In genomic region chr12:55955800-55956508, GRCh38 we compare ENCODE assay signal across 8 cellular contexts. TPM values are rescaled to one million over a fixed set of nuclear protein-coding genes. Genes with fewer than 3 reads are reported as not detected.
DNase-seq lines count a peak whose midpoint lies in the region; ATAC-seq and TF ChIP-seq lines count a peak whose summit lies in the region.

No MANE protein-coding gene starts in this region.

- H3K9me3 ChIP-seq in SJSA1 (replicated peaks), result no peaks in the 10 kb centered on the region

- H3K4me3 ChIP-seq in SJSA1, result no peak overlapping the region

- H3K36me3 Mint-ChIP-seq in neural crest cell (ENCODE audit: low read depth), result peaks cover 2% of the 10 kb centered on the region

- H3K4me1 Mint-ChIP-seq in neural crest cell, result peaks cover 3% of the 10 kb centered on the region

- H3K4me3 Mint-ChIP-seq in neural crest cell, result no peak overlapping the region

- DNase-seq in DMS 273 (lab: John Stamatoyannopoulos, UW; ENCODE audit: unreplicated experiment), result peak; percentile 43
- no peak for DNase-seq in DMS 273 treated with DMSO at 0.1 percent for 48 hours (lab: John Stamatoyannopoulos, UW)
- peak; percentile 22 to 67 for DNase-seq in SJSA1 (ENCODE audit: low read depth in 1 of 2, low spot score in 2 of 2)
- DNase-seq in astrocyte of the hippocampus (ENCODE audit: low read depth, low spot score), result peak; percentile 76
- DNase-seq in neural crest cell (ENCODE audit: low read depth, low spot score), result no peak
- no peak for DNase-seq in NCI-H1092 (lab: John Stamatoyannopoulos, UW)
- no peak for DNase-seq in SKM-1 (lab: John Stamatoyannopoulos, UW; ENCODE audit: unreplicated experiment)

- peaks cover 6% of the 10 kb centered on the region for H3K27me3 Mint-ChIP-seq in neural crest cell (ENCODE audit: low read depth)

- no peaks in the 10 kb centered on the region for H3K4me1 ChIP-seq in SJSA1 (replicated peaks)

- no peaks in the 10 kb centered on the region for H3K9me3 Mint-ChIP-seq in neural crest cell

- peak; percentile 57 for TF ChIP-seq CTCF in neural crest cell (conservative IDR thresholded peaks at IDR 0.05)

- peak overlapping the region; percentile 75 for H3K27ac Mint-ChIP-seq in neural crest cell (ENCODE audit: unreplicated experiment)

- no peaks in the 10 kb centered on the region for H3K27me3 ChIP-seq in SJSA1 (replicated peaks)

- no peak overlapping the region for H3K27ac ChIP-seq in SJSA1

- H3K36me3 ChIP-seq in SJSA1, result no peaks in the 10 kb centered on the region

- no peak for ATAC-seq in HG03039 (IDR thresholded peaks at IDR 0.05; ENCODE audit: unreplicated experiment)

RNA-seq across cellular contexts. Expression of gene PMEL, which starts 9.9 kb away (rescaled TPM):
- 0.34 TPM in 1 of 2 replicates, not detected in the other for total RNA-seq in SJSA1 (2014; rRNA removed; shearing (Covaris generic))
- 36.9 and 39.9 TPM in 2 replicates for total RNA-seq in neural crest cell

RNA-seq across cellular contexts. Expression of gene CDK2, which starts 10.7 kb away (rescaled TPM):
- total RNA-seq in SJSA1 (2014; rRNA removed; shearing (Covaris generic)), result 74.4 and 82.1 TPM in 2 replicates
- 125 TPM in 2 replicates for total RNA-seq in neural crest cell

RNA-seq across cellular contexts. Expression of gene RAB5B, which starts 17.9 kb away (rescaled TPM):
- 17.4 and 33.0 TPM in 2 replicates for total RNA-seq in SJSA1 (2014; rRNA removed; shearing (Covaris generic))
- total RNA-seq in neural crest cell, result 86.5 and 97.3 TPM in 2 replicates

RNA-seq across cellular contexts. Expression of gene DGKA, which starts 25.0 kb away (rescaled TPM):
- total RNA-seq in SJSA1 (2014; rRNA removed; shearing (Covaris generic)), result 23.9 and 46.2 TPM in 2 replicates
- total RNA-seq in neural crest cell, result 17.1 and 18.8 TPM in 2 replicates

RNA-seq across cellular contexts. Expression of gene PYM1, which starts 28.3 kb away (rescaled TPM):
- total RNA-seq in SJSA1 (2014; rRNA removed; shearing (Covaris generic)), result 25.1 and 43.7 TPM in 2 replicates
- total RNA-seq in neural crest cell, result 54.0 and 56.8 TPM in 2 replicates

Comparison
In these comparisons a context has a peak if more than half of its experiments do, and no peak if none do; other contexts are left out.
1. DNase-seq: peak in DMS 273 (single experiment), SJSA1 (2 of 2) and astrocyte of the hippocampus (single experiment); none in DMS 273 treated with DMSO at 0.1 percent for 48 hours (single experiment), neural crest cell (single experiment), NCI-H1092 (single experiment) and SKM-1 (single experiment).
2. RNA of gene PMEL, which starts 9.9 kb away (total RNA-seq): 36.9 to 39.9 TPM in neural crest cell; 0.34 TPM in SJSA1; every median in the first group is over 10 times any median in the second.